ENCODE assay signal across 25 cellular contexts in genomic region chr6:100152201-100152600, GRCh38.
DNase-seq lines count a peak whose midpoint lies in the region; ATAC-seq, FAIRE-seq and TF ChIP-seq lines count a peak whose summit lies in the region.
"Had no signal": no experiment of that assay in that cellular context is flagged by ENCODE, and none has a peak within 500 bp of the region (broad histone marks: within the 10 kb centered on the region; RNA-seq: fewer than 3 reads in every experiment).

No MANE protein-coding gene starts in this region.

- no peak overlapping the region for H3K4me3 ChIP-seq in WERI-Rb-1 (ENCODE audit: low read depth, low read length)
- H3K4me3 ChIP-seq: GM12878 had no signal

- no peaks in the 10 kb centered on the region for H3K36me3 ChIP-seq in WERI-Rb-1

- no peak for FAIRE-seq in frontal cortex (lab: Jason Lieb, UNC)
- FAIRE-seq: GM12878, RCC 7860 had no signal

- no peak for TF ChIP-seq CTCF in WERI-Rb-1 (IDR thresholded peaks at IDR 0.05; ENCODE audit: low read depth, low read length)
- no peak for TF ChIP-seq CTCF in foreskin keratinocyte (conservative IDR thresholded peaks at IDR 0.05)

- no peaks in the 10 kb centered on the region for H3K9me3 ChIP-seq in WERI-Rb-1 (ENCODE audit: severe bottlenecking)

- 0 out of 2 replicates have a peak overlapping the region, but pooled peaks have one; percentile 19 for H3K27ac ChIP-seq in WERI-Rb-1
- H3K27ac ChIP-seq in foreskin keratinocyte: no peak overlapping the region
- H3K27ac ChIP-seq: 22Rv1, HL-60, KMS-11 had no signal

- DNase-seq in NCI-H2107 treated with DMSO at 0.1 percent for 48 hours (lab: John Stamatoyannopoulos, UW; ENCODE audit: unreplicated experiment) (peak; percentile 48), NCI-H2107 (lab: John Stamatoyannopoulos, UW) (no peak), WERI-Rb-1 (no peak), myocyte (ENCODE audit: low read depth) (peak; percentile 81), frontal cortex (ENCODE audit: low spot score in 2 of 2) (no peak), foreskin keratinocyte (no peak)
- DNase-seq: CD8-positive, alpha-beta memory T cell; DMS 273 treated with DMSO at 0.1 percent for 48 hours; DMS79; EL; GDM1; NCI-H1105; NCI-H1436 treated with DMSO at 0.1 percent for 48 hours; NCI-H187 treated with DMSO at 0.1 percent for 48 hours; NCI-H2171; NCI-H226; NCI-H510A; NCI-H774 had no signal

- no peaks in the 10 kb centered on the region for H3K4me1 ChIP-seq in foreskin keratinocyte

- ATAC-seq in GM21529 (IDR thresholded peaks at IDR 0.05; ENCODE audit: unreplicated experiment) (no peak), foreskin keratinocyte (no peak)
- ATAC-seq: GM12878, SK-N-SH treated with all-trans-retinoic acid at 6 μM for 48 hours had no signal

- H3K27me3 ChIP-seq in WERI-Rb-1 (ENCODE audit: insufficient read depth, low read depth, severe bottlenecking): no peaks in the 10 kb centered on the region
- peaks cover 40% of the 10 kb centered on the region for H3K27me3 ChIP-seq in foreskin keratinocyte

Comparison
In these comparisons a context has a peak if more than half of its experiments do, and no peak if none do; other contexts are left out.
1. DNase-seq: peak in NCI-H2107 treated with DMSO at 0.1 percent for 48 hours (single experiment) and myocyte (single experiment); none in NCI-H2107 (single experiment), WERI-Rb-1 (single experiment), frontal cortex (0 of 2) and foreskin keratinocyte (0 of 2).